ENCODE assay signal across 8 cellular contexts in the genomic region with DNA sequence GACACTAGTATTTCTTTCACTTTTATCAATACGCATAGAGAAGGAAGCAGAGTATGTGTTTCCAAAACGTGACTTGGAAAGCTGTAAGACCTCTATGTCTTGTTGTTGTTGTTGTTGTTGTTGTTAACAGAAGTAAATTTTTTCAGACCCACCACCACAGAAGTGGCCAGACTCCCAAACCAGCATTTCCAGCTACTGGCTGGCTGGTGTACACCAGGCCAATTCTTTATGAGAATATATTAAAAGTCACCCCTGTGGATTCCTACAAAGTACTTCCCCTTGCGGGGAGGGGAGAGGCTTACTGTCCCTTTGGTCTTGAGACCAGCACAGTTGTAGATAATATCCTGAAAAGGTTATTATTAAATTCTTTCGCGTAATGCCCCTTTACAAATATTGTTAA. TPM values are rescaled to one million over a fixed set of nuclear protein-coding genes. Genes with fewer than 3 reads are reported as not detected.
DNase-seq lines count a peak whose midpoint lies in the region; ATAC-seq lines count a peak whose summit lies in the region.

No MANE protein-coding gene starts in this region.

- H3K4me1 Mint-ChIP-seq in activated T-cell treated with anti-CD3 and anti-CD28 coated beads, Interleukin-2, amount 50 U/mL, for 4 hours (ENCODE audit: low read depth) = peaks cover 37% of the 10 kb centered on the region
- peaks cover 41% of the 10 kb centered on the region for H3K4me1 Mint-ChIP-seq in activated T-helper 1 cell treated with anti-CD3 and anti-CD28 coated beads, Interleukin-12 subunit alpha, Interleukin-12 subunit beta, Interleukin-2, Interleukin-4 antibody, amounts not matched to agents 30 ng/mL and 10 ng/mL and 1 ng/mL, durations not matched to agents 14 hours and 24 hours and 36 hours (ENCODE audit: low read depth)

- H3K36me3 Mint-ChIP-seq in activated T-cell treated with anti-CD3 and anti-CD28 coated beads, Interleukin-2, amount 50 U/mL, for 4 hours (ENCODE audit: insufficient read depth) = no peaks in the 10 kb centered on the region
- no peaks in the 10 kb centered on the region for H3K36me3 Mint-ChIP-seq in activated T-helper 1 cell treated with anti-CD3 and anti-CD28 coated beads, Interleukin-12 subunit alpha, Interleukin-12 subunit beta, Interleukin-2, Interleukin-4 antibody, amounts not matched to agents 30 ng/mL and 10 ng/mL and 1 ng/mL, durations not matched to agents 14 hours and 24 hours and 36 hours (ENCODE audit: low read depth)

- DNase-seq in activated T-cell treated with anti-CD3 and anti-CD28 coated beads, Interleukin-2, amount 50 U/mL, for 4 hours = no peak
- no peak for DNase-seq in activated T-cell treated with anti-CD3 and anti-CD28 coated beads, Interleukin-2, amount 50 U/mL, for 1 hour
- no peak for DNase-seq in activated T-helper 1 cell treated with anti-CD3 and anti-CD28 coated beads, Interleukin-12 subunit alpha, Interleukin-12 subunit beta, Interleukin-2, Interleukin-4 antibody, amounts not matched to agents 30 ng/mL and 10 ng/mL and 1 ng/mL, durations not matched to agents 14 hours and 24 hours and 36 hours (ENCODE audit: low spot score)
- DNase-seq in putamen (ENCODE audit: low spot score) (no peak), foreskin melanocyte (no peak)
- DNase-seq in stimulated activated CD4-positive, alpha-beta T cell treated with anti-CD3 and anti-CD28 coated beads, Interleukin-4, amount 100 ng/mL, for 1 hour = no peak

- intact Hi-C loops in activated T-helper 1 cell treated with anti-CD3 and anti-CD28 coated beads, Interleukin-12 subunit alpha, Interleukin-12 subunit beta, Interleukin-2, Interleukin-4 antibody, amounts not matched to agents 30 ng/mL and 10 ng/mL and 1 ng/mL, durations not matched to agents 14 hours and 24 hours and 36 hours (cut with micrococcal nuclease) = loop anchor here (1.0 to 5.0 kb wide), 4 partner anchors 284 to 1464 kb away; no protein-coding TSS in a partner anchor

- peak overlapping the region; percentile 90 for H3K4me3 Mint-ChIP-seq in activated T-cell treated with anti-CD3 and anti-CD28 coated beads, Interleukin-2, amount 50 U/mL, for 4 hours
- peak overlapping the region; percentile 90 for H3K4me3 Mint-ChIP-seq in activated T-helper 1 cell treated with anti-CD3 and anti-CD28 coated beads, Interleukin-12 subunit alpha, Interleukin-12 subunit beta, Interleukin-2, Interleukin-4 antibody, amounts not matched to agents 30 ng/mL and 10 ng/mL and 1 ng/mL, durations not matched to agents 14 hours and 24 hours and 36 hours

- WGBS in thymus = 27% methylated on average over 5 of the region's 5 CpGs

- H3K4me1 ChIP-seq in thymus (ENCODE audit: control insufficient read depth, insufficient read depth, low read length) = peaks cover 7% of the 10 kb centered on the region

- H3K27ac ChIP-seq in layer of hippocampus (ENCODE audit: low read depth, low read length) = peak overlapping the region; percentile 97
- peak overlapping the region; percentile 42 for H3K27ac ChIP-seq in thymus (ENCODE audit: low read depth)

- H3K4me3 ChIP-seq in thymus (ENCODE audit: low read length) = peak overlapping the region; percentile 97

- ATAC-seq in activated T-cell treated with anti-CD3 and anti-CD28 coated beads, Interleukin-2, amount 50 U/mL, for 4 hours = no peak

- H3K27me3 Mint-ChIP-seq in activated T-cell treated with anti-CD3 and anti-CD28 coated beads, Interleukin-2, amount 50 U/mL, for 4 hours (ENCODE audit: low read depth) = peaks cover 2% of the 10 kb centered on the region
- H3K27me3 Mint-ChIP-seq in activated T-helper 1 cell treated with anti-CD3 and anti-CD28 coated beads, Interleukin-12 subunit alpha, Interleukin-12 subunit beta, Interleukin-2, Interleukin-4 antibody, amounts not matched to agents 30 ng/mL and 10 ng/mL and 1 ng/mL, durations not matched to agents 14 hours and 24 hours and 36 hours (ENCODE audit: insufficient read depth) = peaks cover 19% of the 10 kb centered on the region

- no peaks in the 10 kb centered on the region for H3K9me3 Mint-ChIP-seq in activated T-cell treated with anti-CD3 and anti-CD28 coated beads, Interleukin-2, amount 50 U/mL, for 4 hours
- H3K9me3 Mint-ChIP-seq in activated T-helper 1 cell treated with anti-CD3 and anti-CD28 coated beads, Interleukin-12 subunit alpha, Interleukin-12 subunit beta, Interleukin-2, Interleukin-4 antibody, amounts not matched to agents 30 ng/mL and 10 ng/mL and 1 ng/mL, durations not matched to agents 14 hours and 24 hours and 36 hours = no peaks in the 10 kb centered on the region

- H3K36me3 ChIP-seq in thymus (ENCODE audit: control insufficient read depth, insufficient read depth) = no peaks in the 10 kb centered on the region

- no peaks in the 10 kb centered on the region for H3K27me3 ChIP-seq in layer of hippocampus (ENCODE audit: control insufficient read depth, insufficient read depth, low read length)
- H3K27me3 ChIP-seq in thymus (ENCODE audit: control insufficient read depth, insufficient read depth) = peaks cover 3% of the 10 kb centered on the region

- H3K27ac Mint-ChIP-seq in activated T-helper 1 cell treated with anti-CD3 and anti-CD28 coated beads, Interleukin-12 subunit alpha, Interleukin-12 subunit beta, Interleukin-2, Interleukin-4 antibody, amounts not matched to agents 30 ng/mL and 10 ng/mL and 1 ng/mL, durations not matched to agents 14 hours and 24 hours and 36 hours = peak overlapping the region; percentile 93

- H3K9me3 ChIP-seq in thymus (ENCODE audit: control insufficient read depth) = no peaks in the 10 kb centered on the region

RNA-seq across cellular contexts. Expression of a gene that starts 1.6 kb away (rescaled TPM):
- total RNA-seq in activated T-cell treated with anti-CD3 and anti-CD28 coated beads, Interleukin-2, amount 50 U/mL, for 4 hours = 100 to 1,000 TPM; 251 to 263 (median 256) TPM
- 94.8 and 97.6 TPM in 2 replicates for total RNA-seq in activated T-helper 1 cell treated with anti-CD3 and anti-CD28 coated beads, Interleukin-12 subunit alpha, Interleukin-12 subunit beta, Interleukin-2, Interleukin-4 antibody, amounts not matched to agents 30 ng/mL and 10 ng/mL and 1 ng/mL, durations not matched to agents 14 hours and 24 hours and 36 hours
- polyA plus RNA-seq in thymus = 26.1 TPM
